Comparison of ENCODE assay signal across 12 cellular contexts in genomic region chrX:13752646-13753045, GRCh38. TPM values are rescaled to one million over a fixed set of nuclear protein-coding genes. Genes with fewer than 3 reads are reported as not detected.
A peak's percentile ranks its signal among the peaks of the same experiment; 100 is the strongest.
DNase-seq lines count a peak whose midpoint lies in the region; ATAC-seq and TF ChIP-seq lines count a peak whose summit lies in the region.
"Had no signal": no experiment of that assay in that cellular context is flagged by ENCODE, and none has a peak within 500 bp of the region (broad histone marks: within the 10 kb centered on the region; RNA-seq: fewer than 3 reads in every experiment).

No MANE protein-coding gene starts in this region.

- H3K79me2 ChIP-seq in OCI-LY3 (ENCODE audit: low read length), result no peaks in the 10 kb centered on the region

- H3K27ac ChIP-seq in OCI-LY3 (ENCODE audit: low read length), result peak overlapping the region; percentile 93
- H3K27ac ChIP-seq: skin epidermis had no signal

- peak overlapping the region; percentile 82 for H3K27ac Mint-ChIP-seq in activated naive CD4-positive, alpha-beta T cell treated with anti-CD3 and anti-CD28 coated beads, Interleukin-2, amount 50 U/mL, for 24 hours
- peak overlapping the region; percentile 58 for H3K27ac Mint-ChIP-seq in stimulated activated effector memory CD8-positive, alpha-beta T cell treated with anti-CD3 and anti-CD28 coated beads, Interleukin-12 subunit alpha, Interleukin-12 subunit beta, amount 100 ng/mL, for 72 hours

- no peak for TF ChIP-seq CTCF in OCI-LY3 (IDR thresholded peaks at IDR 0.05; ENCODE audit: low read depth, low read length)

- peak overlapping the region; percentile 49; the same call in 1 of the 2 replicates for H3K9ac ChIP-seq in OCI-LY3 (ENCODE audit: low read length)

- no peak overlapping the region for H3K4me3 Mint-ChIP-seq in activated naive CD4-positive, alpha-beta T cell treated with anti-CD3 and anti-CD28 coated beads, Interleukin-2, amount 50 U/mL, for 24 hours
- H3K4me3 Mint-ChIP-seq in stimulated activated effector memory CD8-positive, alpha-beta T cell treated with anti-CD3 and anti-CD28 coated beads, Interleukin-12 subunit alpha, Interleukin-12 subunit beta, amount 100 ng/mL, for 72 hours, result no peak overlapping the region

- no peaks in the 10 kb centered on the region for H4K20me1 ChIP-seq in OCI-LY3 (ENCODE audit: insufficient read depth, low read length)

- H3K4me2 ChIP-seq in OCI-LY3 (ENCODE audit: low read length), result peak overlapping the region; percentile 66

- no peak for DNase-seq in activated naive CD4-positive, alpha-beta T cell (lab: John Stamatoyannopoulos, UW)
- DNase-seq in stimulated activated effector memory CD8-positive, alpha-beta T cell treated with anti-CD3 and anti-CD28 coated beads, Interleukin-12 subunit alpha, Interleukin-12 subunit beta, amount 100 ng/mL, for 72 hours (ENCODE audit: low spot score in 2 of 2), result no peak
- DNase-seq in DMS 273 treated with DMSO at 0.1 percent for 48 hours (lab: John Stamatoyannopoulos, UW), result no peak
- DNase-seq in HT-29 (ENCODE audit: low spot score), result no peak
- DNase-seq: substantia nigra had no signal

- H3K4me3 ChIP-seq in OCI-LY3 (ENCODE audit: low read length), result peak overlapping the region; percentile 42; the same call in 1 of the 2 replicates
- H3K4me3 ChIP-seq: skin epidermis had no signal

- H3K4me1 Mint-ChIP-seq in activated naive CD4-positive, alpha-beta T cell treated with anti-CD3 and anti-CD28 coated beads, Interleukin-2, amount 50 U/mL, for 24 hours, result peaks cover 31% of the 10 kb centered on the region
- peaks cover 14% of the 10 kb centered on the region for H3K4me1 Mint-ChIP-seq in stimulated activated effector memory CD8-positive, alpha-beta T cell treated with anti-CD3 and anti-CD28 coated beads, Interleukin-12 subunit alpha, Interleukin-12 subunit beta, amount 100 ng/mL, for 72 hours

- no peaks in the 10 kb centered on the region for H3K9me3 Mint-ChIP-seq in activated naive CD4-positive, alpha-beta T cell treated with anti-CD3 and anti-CD28 coated beads, Interleukin-2, amount 50 U/mL, for 24 hours
- no peaks in the 10 kb centered on the region for H3K9me3 Mint-ChIP-seq in stimulated activated effector memory CD8-positive, alpha-beta T cell treated with anti-CD3 and anti-CD28 coated beads, Interleukin-12 subunit alpha, Interleukin-12 subunit beta, amount 100 ng/mL, for 72 hours

- no peaks in the 10 kb centered on the region for H3K27me3 ChIP-seq in OCI-LY3 (ENCODE audit: low read depth, low read length)

- H3K4me1 ChIP-seq in OCI-LY3 (ENCODE audit: low read length), result peaks cover 63% of the 10 kb centered on the region

- ATAC-seq in HG03060 (IDR thresholded peaks at IDR 0.05; ENCODE audit: low read depth, unreplicated experiment), result peak; percentile 47
- ATAC-seq in stimulated activated effector memory CD8-positive, alpha-beta T cell treated with anti-CD3 and anti-CD28 coated beads, Interleukin-12 subunit alpha, Interleukin-12 subunit beta, amount 100 ng/mL, for 72 hours, result no peak
- ATAC-seq in HG03139 (IDR thresholded peaks at IDR 0.05; ENCODE audit: unreplicated experiment), result no peak
- ATAC-seq: HepG2, Panc1 had no signal

- no peaks in the 10 kb centered on the region for H3K9me3 ChIP-seq in OCI-LY3 (ENCODE audit: insufficient read depth, low read length)

- peaks cover 6% of the 10 kb centered on the region for H3K36me3 Mint-ChIP-seq in activated naive CD4-positive, alpha-beta T cell treated with anti-CD3 and anti-CD28 coated beads, Interleukin-2, amount 50 U/mL, for 24 hours
- H3K36me3 Mint-ChIP-seq in stimulated activated effector memory CD8-positive, alpha-beta T cell treated with anti-CD3 and anti-CD28 coated beads, Interleukin-12 subunit alpha, Interleukin-12 subunit beta, amount 100 ng/mL, for 72 hours, result peaks cover 98% of the 10 kb centered on the region

- H3K27me3 Mint-ChIP-seq in activated naive CD4-positive, alpha-beta T cell treated with anti-CD3 and anti-CD28 coated beads, Interleukin-2, amount 50 U/mL, for 24 hours, result no peaks in the 10 kb centered on the region

- peaks cover 25% of the 10 kb centered on the region for H3K36me3 ChIP-seq in OCI-LY3 (replicated peaks; ENCODE audit: low read depth, low read length)

- H2AFZ ChIP-seq in OCI-LY3 (ENCODE audit: low read depth, low read length), result no peak overlapping the region

RNA-seq across cellular contexts. Expression of gene OFD1, which starts 18.1 kb away (rescaled TPM):
- 12.0 and 13.8 TPM in 2 replicates for total RNA-seq in HT-29 (2014; rRNA removed; shearing (Covaris generic))

RNA-seq across cellular contexts. Expression of gene TRAPPC2, which starts 18.2 kb away (rescaled TPM):
- 6.7 and 8.9 TPM in 2 replicates for total RNA-seq in HT-29 (2014; rRNA removed; shearing (Covaris generic))
